10 cellular contexts compared by ENCODE assay signal in genomic region chr7:90463027-90463714, GRCh38. TPM values are rescaled to one million over a fixed set of nuclear protein-coding genes. Genes with fewer than 3 reads are reported as not detected.
A peak's percentile ranks its signal among the peaks of the same experiment; 100 is the strongest.
DNase-seq lines count a peak whose midpoint lies in the region; ATAC-seq and TF ChIP-seq lines count a peak whose summit lies in the region.
"Not testable (repeated sequence)": the region's sequence is repeated elsewhere in the genome, so short reads cannot be mapped to it uniquely, and the experiment has no call there.
"Had no signal": no experiment of that assay in that cellular context is flagged by ENCODE, and none has a peak within 500 bp of the region (broad histone marks: within the 10 kb centered on the region; RNA-seq: fewer than 3 reads in every experiment).

No MANE protein-coding gene starts in this region.

- ATAC-seq in Panc1; activated CD8-positive, alpha-beta memory T cell treated with anti-CD3 and anti-CD28 coated beads, Interleukin-2, amount 10 ng/mL, durations not matched to agents 7 days and 5 days: not testable (repeated sequence)
- peak in 1 of 2 donors; percentile 20 for ATAC-seq in stimulated activated naive B cell treated with anti-CD40 and anti-IgM and Interleukin-4, amounts not matched to agents 10 μg/mL and 1 μg/mL and 100 μg/mL, for 72 hours (replicated peaks)

- peak overlapping the region in 6 of 7 donors; percentile 10 to 71 (median 59) for H3K27ac Mint-ChIP-seq in CD14-positive monocyte
- H3K27ac Mint-ChIP-seq in activated CD8-positive, alpha-beta memory T cell treated with anti-CD3 and anti-CD28 coated beads, Interleukin-2, amount 10 ng/mL, durations not matched to agents 7 days and 5 days; dendritic cell treated with granulocyte-macrophage colony-stimulating factor and Interleukin-4, amounts not matched to agents 40 ng/mL and 50 ng/mL, for 4 days: not testable (repeated sequence)
- peak overlapping the region; percentile 49 for H3K27ac Mint-ChIP-seq in stimulated activated naive B cell treated with anti-CD40 and anti-IgM and Interleukin-4, amounts not matched to agents 10 μg/mL and 1 μg/mL and 100 μg/mL, for 72 hours

- DNase-seq in CD14-positive monocyte (ENCODE audit: low spot score); HL-60 (ENCODE audit: low read depth in 1 of 2, low spot score in 1 of 2); Panc1 (ENCODE audit: low read depth, low spot score); activated CD8-positive, alpha-beta memory T cell treated with anti-CD3 and anti-CD28 coated beads, Interleukin-2, amount 10 ng/mL, durations not matched to agents 7 days and 5 days; right atrium auricular region (ENCODE audit: low spot score); stimulated activated naive B cell treated with anti-CD40 and anti-IgM and Interleukin-4, amounts not matched to agents 10 μg/mL and 1 μg/mL and 100 μg/mL, for 72 hours: not testable (repeated sequence)
- DNase-seq in myocyte (ENCODE audit: low read depth), result peak; percentile 29

- BruUV-seq in Panc1 (replicated peaks; lab: Mats Ljungman, UMichigan), result not testable (repeated sequence)

- not testable (repeated sequence) for H3K27me3 ChIP-seq in HL-60 (ENCODE audit: insufficient read depth, poor library complexity, severe bottlenecking); Panc1 (ENCODE audit: control insufficient read depth, insufficient read depth, low read length); right atrium auricular region

- POLR2A ChIA-PET in Panc1 (lab: Charles Lee), result not testable (repeated sequence)

- H3K27ac ChIP-seq in HL-60 (replicated peaks) (peak overlapping the region; percentile 7; the same call in 1 of the 2 replicates), right atrium auricular region (peak overlapping the region in 1 of 2 donors; percentile 17)
- not testable (repeated sequence) for H3K27ac ChIP-seq in Panc1 (ENCODE audit: low read length)

- peaks cover 2 to 21% (median 4%) of the 10 kb centered on the region in 7 donors for H3K9me3 Mint-ChIP-seq in CD14-positive monocyte
- H3K9me3 Mint-ChIP-seq in activated CD8-positive, alpha-beta memory T cell treated with anti-CD3 and anti-CD28 coated beads, Interleukin-2, amount 10 ng/mL, durations not matched to agents 7 days and 5 days (ENCODE audit: low read depth), result peaks cover 15% of the 10 kb centered on the region
- peaks cover 15% of the 10 kb centered on the region for H3K9me3 Mint-ChIP-seq in dendritic cell treated with granulocyte-macrophage colony-stimulating factor and Interleukin-4, amounts not matched to agents 40 ng/mL and 50 ng/mL, for 4 days
- peaks cover 14 to 16% of the 10 kb centered on the region in 2 donors for H3K9me3 Mint-ChIP-seq in stimulated activated naive B cell treated with anti-CD40 and anti-IgM and Interleukin-4, amounts not matched to agents 10 μg/mL and 1 μg/mL and 100 μg/mL, for 72 hours

- peaks cover 16% of the 10 kb centered on the region for H3K4me1 Mint-ChIP-seq in CD14-positive monocyte
- H3K4me1 Mint-ChIP-seq in activated CD8-positive, alpha-beta memory T cell treated with anti-CD3 and anti-CD28 coated beads, Interleukin-2, amount 10 ng/mL, durations not matched to agents 7 days and 5 days; stimulated activated naive B cell treated with anti-CD40 and anti-IgM and Interleukin-4, amounts not matched to agents 10 μg/mL and 1 μg/mL and 100 μg/mL, for 72 hours: not testable (repeated sequence)
- H3K4me1 Mint-ChIP-seq in dendritic cell treated with granulocyte-macrophage colony-stimulating factor and Interleukin-4, amounts not matched to agents 40 ng/mL and 50 ng/mL, for 4 days (ENCODE audit: low read depth), result peaks cover 12% of the 10 kb centered on the region

- H3K36me3 ChIP-seq in Panc1 (ENCODE audit: control insufficient read depth, insufficient read depth, low read length); right atrium auricular region: not testable (repeated sequence)

- H3K4me1 ChIP-seq in Panc1 (ENCODE audit: control insufficient read depth, insufficient read depth, low read length); right atrium auricular region: not testable (repeated sequence)

- intact Hi-C loops in CD14-positive monocyte (cut with micrococcal nuclease); Panc1 (cut with micrococcal nuclease; ENCODE audit: unreplicated experiment); dendritic cell treated with granulocyte-macrophage colony-stimulating factor and Interleukin-4, amounts not matched to agents 40 ng/mL and 50 ng/mL, for 4 days (cut with micrococcal nuclease): not testable (repeated sequence)

- in situ Hi-C loops in Panc1 (cut with HindIII; ENCODE audit: low pct_unique_long_range_greater_than_20kb, low sequenced_read_pairs), result not testable (repeated sequence)

- not testable (repeated sequence) for H3K27me3 Mint-ChIP-seq in CD14-positive monocyte (ENCODE audit: low read depth in 3 of 3); activated CD8-positive, alpha-beta memory T cell treated with anti-CD3 and anti-CD28 coated beads, Interleukin-2, amount 10 ng/mL, durations not matched to agents 7 days and 5 days; dendritic cell treated with granulocyte-macrophage colony-stimulating factor and Interleukin-4, amounts not matched to agents 40 ng/mL and 50 ng/mL, for 4 days; stimulated activated naive B cell treated with anti-CD40 and anti-IgM and Interleukin-4, amounts not matched to agents 10 μg/mL and 1 μg/mL and 100 μg/mL, for 72 hours

- not testable (repeated sequence) for TF ChIP-seq CTCF in CD14-positive monocyte (IDR thresholded peaks at IDR 0.05); HL-60 (IDR thresholded peaks at IDR 0.05; ENCODE audit: insufficient read depth, low read length); Panc1 (IDR thresholded peaks at IDR 0.05); right atrium auricular region (IDR thresholded peaks at IDR 0.05)

- not testable (repeated sequence) for H3K4me3 ChIP-seq in HL-60 (replicated peaks; ENCODE audit: insufficient read depth, low read length)
- H3K4me3 ChIP-seq in Panc1 (ENCODE audit: low read depth in 2 of 2, low read length in 2 of 2) (peak overlapping the region; percentile 5 to 34; a peak in 3 of 4 replicates), right atrium auricular region (peak overlapping the region; percentile 22 to 23)

- not testable (repeated sequence) for H3K9me3 ChIP-seq in Panc1 (ENCODE audit: control insufficient read depth, insufficient read depth, low read depth, low read length); right atrium auricular region

- H3K36me3 Mint-ChIP-seq in CD14-positive monocyte; activated CD8-positive, alpha-beta memory T cell treated with anti-CD3 and anti-CD28 coated beads, Interleukin-2, amount 10 ng/mL, durations not matched to agents 7 days and 5 days; dendritic cell treated with granulocyte-macrophage colony-stimulating factor and Interleukin-4, amounts not matched to agents 40 ng/mL and 50 ng/mL, for 4 days (ENCODE audit: low read depth): not testable (repeated sequence)
- peaks cover 12 to 21% of the 10 kb centered on the region in 2 donors for H3K36me3 Mint-ChIP-seq in stimulated activated naive B cell treated with anti-CD40 and anti-IgM and Interleukin-4, amounts not matched to agents 10 μg/mL and 1 μg/mL and 100 μg/mL, for 72 hours

- H3K4me3 Mint-ChIP-seq in CD14-positive monocyte, result peak overlapping the region; percentile 60 to 80
- peak overlapping the region; percentile 21 for H3K4me3 Mint-ChIP-seq in activated CD8-positive, alpha-beta memory T cell treated with anti-CD3 and anti-CD28 coated beads, Interleukin-2, amount 10 ng/mL, durations not matched to agents 7 days and 5 days
- peak overlapping the region; percentile 14 for H3K4me3 Mint-ChIP-seq in dendritic cell treated with granulocyte-macrophage colony-stimulating factor and Interleukin-4, amounts not matched to agents 40 ng/mL and 50 ng/mL, for 4 days
- peak overlapping the region; percentile 15 to 52 for H3K4me3 Mint-ChIP-seq in stimulated activated naive B cell treated with anti-CD40 and anti-IgM and Interleukin-4, amounts not matched to agents 10 μg/mL and 1 μg/mL and 100 μg/mL, for 72 hours

- CTCF ChIA-PET in Panc1 (lab: Charles Lee), result not testable (repeated sequence)
- CTCF ChIA-PET in activated CD8-positive, alpha-beta memory T cell treated with anti-CD3 and anti-CD28 coated beads, Interleukin-2, amount 10 ng/mL, durations not matched to agents 7 days and 5 days (lab: Charles Lee), result interaction anchor here (1.4 kb wide), 1 partner anchor 8 kb away, joined by 6 read pairs; no protein-coding TSS in a partner anchor

RNA-seq across cellular contexts. Expression of gene PTTG1IP2, which starts 6.3 kb away (rescaled TPM):
- polyA plus RNA-seq in CD14-positive monocyte, result not detected
- total RNA-seq in Panc1 (2021; ENCODE audit: unreplicated experiment) (not detected), right atrium auricular region (not detected), myocyte (not detected in 2 replicates)
- polyA plus RNA-seq in Panc1 (2012; ENCODE audit: insufficient read length), result not detected
- total RNA-seq in activated CD8-positive, alpha-beta memory T cell treated with anti-CD3 and anti-CD28 coated beads, Interleukin-2, amount 10 ng/mL, durations not matched to agents 7 days and 5 days, result not detected
- polyA plus RNA-seq in myocyte (2012), result not detected
- total RNA-seq: mucosa of gallbladder; T-helper 2 cell treated with Interferon-gamma antibody and Interleukin-4, amounts not matched to agents 100 ng/mL and 5 ng/mL, for 36 hours had no signal

RNA-seq across cellular contexts. Expression of gene CLDN12, which starts 59.9 kb away (rescaled TPM):
- polyA plus RNA-seq in CD14-positive monocyte, result under 1 TPM; 0.32 to 0.60 TPM
- total RNA-seq in Panc1 (2021; ENCODE audit: unreplicated experiment) (25.5 TPM), right atrium auricular region (10 to 100 TPM; 28.8 to 34.0 TPM), myocyte (40.7 and 42.0 TPM in 2 replicates)
- polyA plus RNA-seq in Panc1 (2012; ENCODE audit: insufficient read length), result 25.3 TPM
- 1 to 10 TPM; 4.8 to 6.1 TPM for total RNA-seq in activated CD8-positive, alpha-beta memory T cell treated with anti-CD3 and anti-CD28 coated beads, Interleukin-2, amount 10 ng/mL, durations not matched to agents 7 days and 5 days
- 18.3 TPM for polyA plus RNA-seq in myocyte (2012)

Comparison
In these comparisons a context has a peak if more than half of its experiments do, and no peak if none do; other contexts are left out.
1. H3K4me3 Mint-ChIP-seq: peak in every context shown above with its lines; median percentile 70 in CD14-positive monocyte; 34 in stimulated activated naive B cell treated with anti-CD40 and anti-IgM and Interleukin-4, amounts not matched to agents 10 μg/mL and 1 μg/mL and 100 μg/mL, for 72 hours; 21 in activated CD8-positive, alpha-beta memory T cell treated with anti-CD3 and anti-CD28 coated beads, Interleukin-2, amount 10 ng/mL, durations not matched to agents 7 days and 5 days; 14 in dendritic cell treated with granulocyte-macrophage colony-stimulating factor and Interleukin-4, amounts not matched to agents 40 ng/mL and 50 ng/mL, for 4 days.